ENCODE assay signal across 11 cellular contexts in the genomic region with DNA sequence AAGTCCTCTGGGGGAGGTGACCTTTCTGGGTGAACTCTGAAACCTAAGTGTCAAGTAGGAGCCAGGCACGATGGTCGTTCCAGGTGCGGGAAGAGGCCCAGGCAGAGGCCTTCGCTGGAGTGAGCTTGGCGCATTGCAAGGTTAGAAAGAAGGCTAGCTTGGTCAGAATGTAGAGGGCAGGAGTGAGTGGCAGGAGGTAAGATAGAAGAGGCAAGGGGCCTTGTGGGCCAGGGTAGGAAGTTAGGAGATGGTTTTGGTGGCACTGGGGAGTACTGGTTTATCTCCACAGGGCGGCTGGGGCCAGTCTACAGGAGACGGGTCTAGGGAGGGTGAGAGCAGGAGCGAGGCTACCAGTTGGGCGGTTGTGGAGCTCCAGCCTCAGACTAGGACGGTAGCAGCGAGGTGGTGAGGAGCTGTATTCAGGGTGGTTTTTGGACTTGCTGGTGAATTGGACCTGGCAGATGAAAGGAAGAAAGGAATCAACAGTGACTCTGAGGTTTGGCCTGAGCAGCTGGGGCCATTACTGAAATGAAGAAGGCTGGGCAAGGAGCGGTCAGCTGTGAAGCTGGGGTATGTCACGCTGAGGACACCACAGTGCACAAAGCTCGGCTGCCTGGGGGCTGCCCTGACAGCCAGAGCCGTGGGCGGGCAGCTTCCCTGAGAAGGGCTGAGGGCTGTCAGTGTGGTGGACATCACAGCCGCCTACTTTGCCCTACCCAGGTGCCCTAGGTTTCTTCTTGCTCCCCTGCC. TPM values are rescaled to one million over a fixed set of nuclear protein-coding genes. Genes with fewer than 3 reads are reported as not detected.
DNase-seq lines count a peak whose midpoint lies in the region; ATAC-seq and TF ChIP-seq lines count a peak whose summit lies in the region.
"Had no signal": no experiment of that assay in that cellular context is flagged by ENCODE, and none has a peak within 500 bp of the region (broad histone marks: within the 10 kb centered on the region; RNA-seq: fewer than 3 reads in every experiment).

No MANE protein-coding gene starts in this region.

- H3K27me3 Mint-ChIP-seq in neural crest cell (ENCODE audit: low read depth) = no peaks in the 10 kb centered on the region

- H3K36me3 ChIP-seq in heart left ventricle (peaks cover 0 to 27% (median 19%) of the 10 kb centered on the region in 9 donors), gastroesophageal sphincter (peaks cover 0 to 34% of the 10 kb centered on the region in 2 donors), uterus (no peaks in the 10 kb centered on the region)

- H3K27ac ChIP-seq in heart left ventricle (peak overlapping the region in 11 of 12 donors; percentile 5 to 87 (median 57)), gastroesophageal sphincter (peak overlapping the region in 3 of 4 donors; percentile 55 to 64 (median 60)), uterus (peak overlapping the region; percentile 52 to 70)

- peak overlapping the region in 1 of 12 donors; percentile 6 for H3K4me3 ChIP-seq in heart left ventricle
- no peak overlapping the region for H3K4me3 ChIP-seq in gastroesophageal sphincter
- H3K4me3 ChIP-seq in uterus = no peak overlapping the region
- H3K4me3 ChIP-seq: lower lobe of right lung, suprapubic skin had no signal

- DNase-seq in heart left ventricle (peak in 1 of 5 donors; percentile 26), Right ventricle myocardium inferior (ENCODE audit: missing footprints) (no peak), neural crest cell (ENCODE audit: low read depth, low spot score) (no peak), uterus (no peak)
- DNase-seq: lower lobe of right lung, NCI-H524 treated with DMSO at 0.1 percent for 48 hours had no signal

- peak overlapping the region; percentile 56 for H3K4me3 Mint-ChIP-seq in neural crest cell

- TF ChIP-seq POLR2A in heart left ventricle (IDR thresholded peaks at IDR 0.05) (no peak), gastroesophageal sphincter (IDR thresholded peaks at IDR 0.05) (no peak), uterus (IDR thresholded peaks at IDR 0.05) (no peak)

- H3K27me3 ChIP-seq in heart left ventricle (no peaks in the 10 kb centered on the region), gastroesophageal sphincter (no peaks in the 10 kb centered on the region), uterus (no peaks in the 10 kb centered on the region)
- H3K27me3 ChIP-seq: suprapubic skin had no signal

- H3K9me3 ChIP-seq in heart left ventricle (no peaks in the 10 kb centered on the region), gastroesophageal sphincter (no peaks in the 10 kb centered on the region), uterus (no peaks in the 10 kb centered on the region)
- H3K9me3 ChIP-seq: lower lobe of right lung, suprapubic skin had no signal

- TF ChIP-seq CTCF in heart left ventricle (IDR thresholded peaks at IDR 0.05) = no peak
- no peak for TF ChIP-seq CTCF in gastroesophageal sphincter (IDR thresholded peaks at IDR 0.05)
- no peak for TF ChIP-seq CTCF in neural crest cell (conservative IDR thresholded peaks at IDR 0.05)
- TF ChIP-seq CTCF in uterus (IDR thresholded peaks at IDR 0.05) = no peak

- H3K4me1 ChIP-seq in heart left ventricle = peaks cover 17 to 99% (median 73%) of the 10 kb centered on the region in 12 donors
- peaks cover 3 to 100% (median 51%) of the 10 kb centered on the region in 3 donors for H3K4me1 ChIP-seq in gastroesophageal sphincter
- H3K4me1 ChIP-seq in uterus = peaks cover 16% of the 10 kb centered on the region in 2 donors

- H3K27ac Mint-ChIP-seq in neural crest cell (ENCODE audit: unreplicated experiment) = peak overlapping the region; percentile 60

- intact Hi-C loops in heart left ventricle (cut with DNase I) (no loop called here), Right ventricle myocardium inferior (cut with DNase I) (no loop called here), uterus (cut with DNase I; ENCODE audit: low total_unique reads) (no loop called here)

- peaks cover 7% of the 10 kb centered on the region for H3K36me3 Mint-ChIP-seq in neural crest cell (ENCODE audit: low read depth)

- peaks cover 52% of the 10 kb centered on the region for H3K4me1 Mint-ChIP-seq in neural crest cell

- no peak for TF ChIP-seq EP300 in gastroesophageal sphincter (IDR thresholded peaks at IDR 0.05)

- 75 to 81% (median 77%) methylated on average over 16 to 17 of the region's 17 CpGs for WGBS in heart left ventricle, 4 donors
- 73 to 81% methylated on average over 11 of the region's 17 CpGs for WGBS in gastroesophageal sphincter (ENCODE audit: low coverage in 1 of 2), 2 donors

- ATAC-seq in heart left ventricle (peak in 2 of 4 donors; percentile 11 to 36), Right ventricle myocardium inferior (no peak), gastroesophageal sphincter (no peak), GM21526 (IDR thresholded peaks at IDR 0.05; ENCODE audit: low FRiP score, unreplicated experiment) (no peak), GM21381 (IDR thresholded peaks at IDR 0.05; ENCODE audit: unreplicated experiment) (no peak), HG02642 (IDR thresholded peaks at IDR 0.05; ENCODE audit: poor library complexity, unreplicated experiment) (no peak)

- no peaks in the 10 kb centered on the region for H3K9me3 Mint-ChIP-seq in neural crest cell

RNA-seq across cellular contexts. Expression of a gene that starts 9.1 kb away (rescaled TPM):
- 10 to 100 TPM; 14.3 to 39.6 (median 22.7) TPM for total RNA-seq in heart left ventricle
- polyA plus RNA-seq in heart left ventricle = 10 to 100 TPM; 19.8 to 31.7 TPM
- total RNA-seq in Right ventricle myocardium inferior = 25.7 TPM
- total RNA-seq in gastroesophageal sphincter = 10 to 100 TPM; 28.8 to 87.4 (median 54.9) TPM
- total RNA-seq in neural crest cell = 39.8 and 44.5 TPM in 2 replicates
- total RNA-seq in uterus = 10 to 100 TPM; 21.5 to 88.7 (median 24.7) TPM
